In genomic region chr5:129094924-129095797, GRCh38 we compare ENCODE assay signal across 1 cellular context.
TF ChIP-seq lines count a peak whose summit lies in the region.

No MANE protein-coding gene starts in this region.

TF ChIP-seq in HepG2, 621 proteins besides CTCF, POLR2A, EP300 and RAD21 (continued from another document and continues in another):
- TF ChIP-seq ZBED4 (CRISPR knock-in tag; IDR thresholded peaks at IDR 0.05; ENCODE audit: borderline replicate concordance) (0 out of 2 replicates have a peak, but pooled peaks have one; percentile 68), ZNF275 (CRISPR knock-in tag; IDR thresholded peaks at IDR 0.05; ENCODE audit: borderline replicate concordance) (peak; percentile 76; the same call in 1 of the 2 replicates), ZBTB8A (CRISPR knock-in tag; IDR thresholded peaks at IDR 0.05; ENCODE audit: borderline replicate concordance, low read depth) (no peak), HOXA5 (CRISPR knock-in tag; IDR thresholded peaks at IDR 0.05) (peak; percentile 55; the same call in 1 of the 2 replicates), NBN (conservative IDR thresholded peaks at IDR 0.05) (no peak), ZHX1 (CRISPR knock-in tag; IDR thresholded peaks at IDR 0.05; ENCODE audit: low read depth) (peak; percentile 61; the same call in 1 of the 2 replicates), ZMYM2 (CRISPR knock-in tag; IDR thresholded peaks at IDR 0.05) (peak; percentile 76; the same call in 1 of the 2 replicates), ZSCAN30 (CRISPR knock-in tag; IDR thresholded peaks at IDR 0.05) (no peak), HMG20B (CRISPR knock-in tag; conservative IDR thresholded peaks at IDR 0.05) (peak; percentile 39; the same call in 1 of the 2 replicates), MEF2D (CRISPR knock-in tag; IDR thresholded peaks at IDR 0.05) (peak; percentile 50), REL (CRISPR knock-in tag; conservative IDR thresholded peaks at IDR 0.05) (peak; percentile 91), ZSCAN25 (CRISPR knock-in tag; IDR thresholded peaks at IDR 0.05) (peak; percentile 70), PHF21A (CRISPR knock-in tag; IDR thresholded peaks at IDR 0.05) (peak; percentile 91), ZNF598 (CRISPR knock-in tag; IDR thresholded peaks at IDR 0.05; ENCODE audit: borderline replicate concordance) (peak; percentile 93), ZSCAN31 (CRISPR knock-in tag; IDR thresholded peaks at IDR 0.05; ENCODE audit: low read depth) (peak; percentile 72), ZNF296 (CRISPR knock-in tag; conservative IDR thresholded peaks at IDR 0.05) (peak; percentile 54; the same call in 1 of the 2 replicates), IKZF5 (CRISPR knock-in tag; IDR thresholded peaks at IDR 0.05) (0 out of 2 replicates have a peak, but pooled peaks have one; percentile 40), PCBP1 (IDR thresholded peaks at IDR 0.05; ENCODE audit: borderline replicate concordance, low read depth, low read length) (0 out of 2 replicates have a peak, but pooled peaks have one; percentile 35), ZNF24 (IDR thresholded peaks at IDR 0.05) (no peak), ZNF235 (CRISPR knock-in tag; IDR thresholded peaks at IDR 0.05; ENCODE audit: borderline replicate concordance) (peak; percentile 78), CENPX (CRISPR knock-in tag; IDR thresholded peaks at IDR 0.05) (no peak), ZNF101 (CRISPR knock-in tag; IDR thresholded peaks at IDR 0.05; ENCODE audit: borderline replicate concordance, low read depth) (peak; percentile 81; the same call in 1 of the 2 replicates), ATF7 (IDR thresholded peaks at IDR 0.05) (no peak), ATF7 (CRISPR knock-in tag; IDR thresholded peaks at IDR 0.05) (peak; percentile 81; the same call in 1 of the 2 replicates), ZNF180 (CRISPR knock-in tag; IDR thresholded peaks at IDR 0.05; ENCODE audit: borderline replicate concordance, low read depth) (no peak), U2AF1 (optimal IDR thresholded peaks at IDR 0.05; ENCODE audit: low read depth, low read length) (no peak), HMGXB4 (CRISPR knock-in tag; IDR thresholded peaks at IDR 0.05; ENCODE audit: borderline replicate concordance in 1 of 2, low read depth in 1 of 2) (peak; percentile 77 to 87), E2F1 (CRISPR knock-in tag; IDR thresholded peaks at IDR 0.05) (0 out of 2 replicates have a peak, but pooled peaks have one; percentile 34), NCOA2 (CRISPR knock-in tag; IDR thresholded peaks at IDR 0.05) (peak; percentile 57; the same call in 1 of the 2 replicates), RORA (CRISPR knock-in tag; IDR thresholded peaks at IDR 0.05) (no peak), ZNF468 (CRISPR knock-in tag; IDR thresholded peaks at IDR 0.05) (no peak), ZNF329 (CRISPR knock-in tag; IDR thresholded peaks at IDR 0.05; ENCODE audit: low read depth) (peak; percentile 36; the same call in 1 of the 2 replicates), TOPORS (CRISPR knock-in tag; IDR thresholded peaks at IDR 0.05) (peak; percentile 83; the same call in 1 of the 2 replicates), ZFP36L2 (CRISPR knock-in tag; IDR thresholded peaks at IDR 0.05) (no peak), MTF1 (CRISPR knock-in tag; IDR thresholded peaks at IDR 0.05) (no peak; the same call in 1 of the 2 replicates), SRSF9 (IDR thresholded peaks at IDR 0.05; ENCODE audit: borderline replicate concordance, insufficient read depth, low read depth, low read length, poor library complexity, severe bottlenecking) (no peak), KAT8 (CRISPR knock-in tag; IDR thresholded peaks at IDR 0.05) (peak; percentile 78), ELF4 (CRISPR knock-in tag; IDR thresholded peaks at IDR 0.05; ENCODE audit: borderline replicate concordance) (no peak), ZKSCAN5 (CRISPR knock-in tag; IDR thresholded peaks at IDR 0.05) (no peak; the same call in 1 of the 2 replicates), RERE (CRISPR knock-in tag; IDR thresholded peaks at IDR 0.05; ENCODE audit: low read depth) (no peak), NR2F2 (IDR thresholded peaks at IDR 0.05; ENCODE audit: borderline replicate concordance, low read depth) (no peak), PTBP1 (IDR thresholded peaks at IDR 0.05; ENCODE audit: low read depth, low read length, poor library complexity, severe bottlenecking) (peak; percentile 36), JARID2 (CRISPR knock-in tag; IDR thresholded peaks at IDR 0.05; ENCODE audit: insufficient replicate concordance) (peak; percentile 78), HMGA1 (CRISPR knock-in tag; conservative IDR thresholded peaks at IDR 0.05) (no peak), RELA (CRISPR knock-in tag; IDR thresholded peaks at IDR 0.05) (peak; percentile 97), ZNF605 (CRISPR knock-in tag; IDR thresholded peaks at IDR 0.05) (peak; percentile 87), SP140L (CRISPR knock-in tag; IDR thresholded peaks at IDR 0.05; ENCODE audit: borderline replicate concordance) (no peak; the same call in 1 of the 2 replicates), HCFC1 (IDR thresholded peaks at IDR 0.05; ENCODE audit: low read depth, low read length) (no peak), MBNL3 (CRISPR knock-in tag; conservative IDR thresholded peaks at IDR 0.05) (no peak), TSC22D2 (CRISPR knock-in tag; IDR thresholded peaks at IDR 0.05; ENCODE audit: borderline replicate concordance) (peak; percentile 37; the same call in 1 of the 2 replicates)
